15 cellular contexts compared by ENCODE assay signal in genomic region chr12:47184229-47184628, GRCh38.
"Had no signal": no experiment of that assay in that cellular context is flagged by ENCODE, and none has a peak within 500 bp of the region (broad histone marks: within the 10 kb centered on the region; RNA-seq: fewer than 3 reads in every experiment).

No MANE protein-coding gene starts in this region.

- H3K9me3 ChIP-seq: ascending aorta, gastroesophageal sphincter, heart right ventricle, lower lobe of right lung, stomach, testis had no signal

- H2AFZ ChIP-seq: parathyroid adenoma had no signal

- H3K27ac Mint-ChIP-seq: activated naive CD4-positive, alpha-beta T cell treated with anti-CD3 and anti-CD28 coated beads for 36 hours; activated naive CD8-positive, alpha-beta T cell treated with anti-CD3 and anti-CD28 coated beads, Interleukin-2, amount 50 U/mL, for 24 hours; activated T-helper 2 cell treated with anti-CD3 and anti-CD28 coated beads, Interferon-gamma antibody, Interleukin-2, Interleukin-4, amounts not matched to agents 10 μg/mL and 5 μg/mL and 100 μg/mL, durations not matched to agents 14 hours and 24 hours and 36 hours had no signal

- H3K4me1 ChIP-seq: parathyroid adenoma had no signal

- DNase-seq: activated naive CD4-positive, alpha-beta T cell treated with anti-CD3 and anti-CD28 coated beads for 36 hours; activated naive CD8-positive, alpha-beta T cell treated with anti-CD3 and anti-CD28 coated beads, Interleukin-2, amount 50 U/mL, for 24 hours; activated T-cell treated with anti-CD3 and anti-CD28 coated beads, Interleukin-2, amount 50 U/mL, for 1 hour; heart right ventricle; lower lobe of right lung; naive B cell; stimulated activated CD4-positive, alpha-beta T cell treated with anti-CD3 and anti-CD28 coated beads, Interleukin-1b, Interleukin-23, amount 100 ng/mL, for 48 hours; T-helper 9 cell; testis had no signal

- H3K9me3 Mint-ChIP-seq: activated naive CD4-positive, alpha-beta T cell treated with anti-CD3 and anti-CD28 coated beads for 36 hours; activated T-helper 2 cell treated with anti-CD3 and anti-CD28 coated beads, Interferon-gamma antibody, Interleukin-2, Interleukin-4, amounts not matched to agents 10 μg/mL and 5 μg/mL and 100 μg/mL, durations not matched to agents 14 hours and 24 hours and 36 hours; naive B cell had no signal

- H3K27me3 ChIP-seq: ascending aorta, gastroesophageal sphincter, heart right ventricle, stomach, testis had no signal

- H3K9ac ChIP-seq: parathyroid adenoma had no signal

- H3K36me3 ChIP-seq: ascending aorta, gastroesophageal sphincter, heart right ventricle, lower lobe of right lung, stomach had no signal

- H3K79me2 ChIP-seq: parathyroid adenoma had no signal

- H3K4me3 Mint-ChIP-seq: activated naive CD4-positive, alpha-beta T cell treated with anti-CD3 and anti-CD28 coated beads for 36 hours; activated naive CD8-positive, alpha-beta T cell treated with anti-CD3 and anti-CD28 coated beads, Interleukin-2, amount 50 U/mL, for 24 hours; naive B cell had no signal

- ATAC-seq: activated CD4-positive, CD25-positive, alpha-beta regulatory T cell treated with anti-CD3 and anti-CD28 coated beads, Interleukin-2, amount 50 U/mL, for 24 hours; activated naive CD8-positive, alpha-beta T cell treated with anti-CD3 and anti-CD28 coated beads, Interleukin-2, amount 50 U/mL, for 24 hours; gastroesophageal sphincter; heart right ventricle had no signal

- H3K27ac ChIP-seq: ascending aorta, gastroesophageal sphincter, heart right ventricle, lower lobe of right lung, parathyroid adenoma, testis had no signal

- H3K4me3 ChIP-seq: ascending aorta, gastroesophageal sphincter, heart right ventricle, lower lobe of right lung, stomach, testis had no signal

- H3K27me3 Mint-ChIP-seq: activated naive CD8-positive, alpha-beta T cell treated with anti-CD3 and anti-CD28 coated beads, Interleukin-2, amount 50 U/mL, for 24 hours; naive B cell had no signal
